Comparison of ENCODE assay signal across 13 cellular contexts in the genomic region with DNA sequence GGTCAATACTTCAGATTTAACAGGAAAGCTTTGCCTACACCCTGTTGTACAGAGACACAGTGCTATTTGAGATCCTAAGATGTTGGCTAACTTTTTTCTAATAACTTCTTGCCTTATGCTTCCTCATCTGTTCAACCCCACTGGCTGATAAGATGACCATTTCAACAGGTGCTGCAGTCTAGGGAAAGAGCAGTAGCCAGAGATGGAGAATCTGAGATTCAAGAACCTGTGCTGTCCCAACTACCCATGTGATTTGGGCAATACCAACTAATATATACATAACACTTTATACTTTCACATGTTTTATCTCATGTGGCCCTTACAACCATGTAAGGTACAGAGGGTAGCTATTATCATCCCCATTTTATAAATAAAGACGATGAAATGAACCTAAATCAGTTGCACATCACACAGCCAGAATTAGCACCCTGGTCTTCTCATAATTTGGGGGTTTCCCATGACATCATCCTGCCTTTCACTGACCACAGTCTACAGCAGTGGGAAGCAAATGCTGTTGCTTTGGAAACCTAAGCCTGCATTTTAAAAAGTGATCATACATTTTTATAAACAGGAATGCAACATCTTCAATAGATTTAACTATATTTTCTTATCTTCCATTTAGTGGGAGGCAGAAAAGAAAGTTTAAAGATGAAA. TPM values are rescaled to one million over a fixed set of nuclear protein-coding genes. Genes with fewer than 3 reads are reported as not detected.
DNase-seq lines count a peak whose midpoint lies in the region; ATAC-seq and TF ChIP-seq lines count a peak whose summit lies in the region.
"Had no signal": no experiment of that assay in that cellular context is flagged by ENCODE, and none has a peak within 500 bp of the region (broad histone marks: within the 10 kb centered on the region; RNA-seq: fewer than 3 reads in every experiment).

No MANE protein-coding gene starts in this region.

- TF ChIP-seq POLR2A in esophagus squamous epithelium (IDR thresholded peaks at IDR 0.05): no peak

- H3K9me3 Mint-ChIP-seq in nephron progenitor cell: no peaks in the 10 kb centered on the region
- H3K9me3 Mint-ChIP-seq: activated T-cell treated with anti-CD3 and anti-CD28 coated beads, Interleukin-2, amount 50 U/mL, for 4 hours had no signal

- H3K36me3 ChIP-seq in esophagus squamous epithelium: peaks cover 0 to 64% (median 0%) of the 10 kb centered on the region in 3 donors

- no peak overlapping the region for H3K27ac ChIP-seq in esophagus squamous epithelium
- H3K27ac ChIP-seq: epithelial cell of prostate had no signal

- intact Hi-C loops in esophagus squamous epithelium (cut with DNase I): no loop called here

- H3K27me3 ChIP-seq in esophagus squamous epithelium: no peaks in the 10 kb centered on the region

- H3K9me3 ChIP-seq in esophagus squamous epithelium: no peaks in the 10 kb centered on the region

- DNase-seq in iris pigment epithelial cell (ENCODE audit: low read depth) (peak; percentile 59), NCI-H128 (lab: John Stamatoyannopoulos, UW; ENCODE audit: unreplicated experiment) (no peak), esophagus squamous epithelium (lab: John Stamatoyannopoulos, UW) (no peak), NCI-H1694 treated with DMSO at 0.1 percent for 48 hours (lab: John Stamatoyannopoulos, UW) (no peak), nephron progenitor cell (no peak)
- DNase-seq: activated T-cell treated with anti-CD3 and anti-CD28 coated beads, Interleukin-2, amount 50 U/mL, for 4 hours; DMS79 treated with DMSO at 0.1 percent for 48 hours; mesendoderm; stimulated activated CD4-positive, alpha-beta T cell treated with anti-CD3 and anti-CD28 coated beads, Interleukin-1b, Interleukin-23, amount 100 ng/mL, for 48 hours had no signal

- TF ChIP-seq CTCF in esophagus squamous epithelium (IDR thresholded peaks at IDR 0.05) (no peak), nephron progenitor cell (IDR thresholded peaks at IDR 0.05) (no peak)

- H3K27ac Mint-ChIP-seq in nephron progenitor cell: no peak overlapping the region

- H3K4me1 ChIP-seq in esophagus squamous epithelium: no peaks in the 10 kb centered on the region

- no peaks in the 10 kb centered on the region for H3K4me1 Mint-ChIP-seq in nephron progenitor cell

- H3K36me3 Mint-ChIP-seq in nephron progenitor cell (ENCODE audit: low read depth): peaks cover 30% of the 10 kb centered on the region

- WGBS in esophagus squamous epithelium, 2 donors: 60 to 68% methylated on average over 1 of the region's 1 CpG

- ATAC-seq in GM18861 (IDR thresholded peaks at IDR 0.05; ENCODE audit: unreplicated experiment) (peak; percentile 91), GM21619 (IDR thresholded peaks at IDR 0.05; ENCODE audit: unreplicated experiment) (peak; percentile 95), HG03432 (IDR thresholded peaks at IDR 0.05; ENCODE audit: unreplicated experiment) (peak; percentile 97)

- H3K4me3 ChIP-seq in esophagus squamous epithelium: no peak overlapping the region

- H3K27me3 Mint-ChIP-seq in nephron progenitor cell (ENCODE audit: low read depth, poor library complexity): peaks cover 4% of the 10 kb centered on the region

- no peak overlapping the region for H3K4me3 Mint-ChIP-seq in nephron progenitor cell
- H3K4me3 Mint-ChIP-seq: activated T-cell treated with anti-CD3 and anti-CD28 coated beads, Interleukin-2, amount 50 U/mL, for 4 hours had no signal

RNA-seq across cellular contexts. Expression of gene TTC23, which starts 9.7 kb away (rescaled TPM):
- 10 to 100 TPM; 12.1 to 27.7 (median 21.5) TPM for total RNA-seq in esophagus squamous epithelium

RNA-seq across cellular contexts. Expression of gene LRRC28, which starts 11.6 kb away (rescaled TPM):
- 10 to 100 TPM; 31.7 to 41.7 (median 34.6) TPM for total RNA-seq in esophagus squamous epithelium
